ENCODE assay signal across 1 cellular context in genomic region chr12:110613771-110614684, GRCh38.
TF ChIP-seq lines count a peak whose summit lies in the region.

TCTN1 (plus strand) TSS chr12:110614129; CDS start chr12:110614183, 54 bp downstream.

TF ChIP-seq in HEK293, 187 proteins besides CTCF, POLR2A, EP300 and RAD21 (continued from another document):
- TF ChIP-seq, protein P1, sequence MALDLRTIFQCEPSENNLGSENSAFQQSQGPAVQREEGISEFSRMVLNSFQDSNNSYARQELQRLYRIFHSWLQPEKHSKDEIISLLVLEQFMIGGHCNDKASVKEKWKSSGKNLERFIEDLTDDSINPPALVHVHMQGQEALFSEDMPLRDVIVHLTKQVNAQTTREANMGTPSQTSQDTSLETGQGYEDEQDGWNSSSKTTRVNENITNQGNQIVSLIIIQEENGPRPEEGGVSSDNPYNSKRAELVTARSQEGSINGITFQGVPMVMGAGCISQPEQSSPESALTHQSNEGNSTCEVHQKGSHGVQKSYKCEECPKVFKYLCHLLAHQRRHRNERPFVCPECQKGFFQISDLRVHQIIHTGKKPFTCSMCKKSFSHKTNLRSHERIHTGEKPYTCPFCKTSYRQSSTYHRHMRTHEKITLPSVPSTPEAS (tag by site-specific recombination; IDR thresholded peaks at IDR 0.05): peak; percentile 34; the same call in 1 of the 2 replicates
- TF ChIP-seq ZSCAN30 (tag by site-specific recombination; IDR thresholded peaks at IDR 0.05) (peak; percentile 69; the same call in 1 of the 2 replicates), ZNF777 (tag by site-specific recombination; IDR thresholded peaks at IDR 0.05; ENCODE audit: borderline replicate concordance) (peak; percentile 74; the same call in 1 of the 2 replicates), ZNF600 (tag by site-specific recombination; IDR thresholded peaks at IDR 0.05) (peak; percentile 39; the same call in 1 of the 2 replicates), ZBTB17 (tag by site-specific recombination; IDR thresholded peaks at IDR 0.05) (peak; percentile 88), ZBTB8A (tag by site-specific recombination; IDR thresholded peaks at IDR 0.05) (peak; percentile 78), ZNF792 (tag by site-specific recombination; IDR thresholded peaks at IDR 0.05) (peak; percentile 89), ZNF610 (tag by site-specific recombination; IDR thresholded peaks at IDR 0.05; ENCODE audit: borderline replicate concordance) (peak; percentile 93), KLF9 (tag by site-specific recombination; IDR thresholded peaks at IDR 0.05; ENCODE audit: low read depth) (peak; percentile 79), ZNF248 (tag by site-specific recombination; IDR thresholded peaks at IDR 0.05) (no peak), ZNF174 (tag by site-specific recombination; IDR thresholded peaks at IDR 0.05) (no peak), ZFP69B (tag by site-specific recombination; IDR thresholded peaks at IDR 0.05) (no peak), TCF7L2 (IDR thresholded peaks at IDR 0.05; ENCODE audit: borderline replicate concordance, low read depth, low read length) (no peak), ZNF621 (tag by site-specific recombination; IDR thresholded peaks at IDR 0.05) (no peak), ZNF843 (tag by site-specific recombination; IDR thresholded peaks at IDR 0.05) (no peak), ZNF449 (tag by site-specific recombination; IDR thresholded peaks at IDR 0.05) (no peak), ZNF521 (tag by site-specific recombination; IDR thresholded peaks at IDR 0.05) (no peak), KLF17 (tag by site-specific recombination; IDR thresholded peaks at IDR 0.05) (no peak), ZNF501 (tag by site-specific recombination; IDR thresholded peaks at IDR 0.05) (peak; percentile 90), ZNF558 (tag by site-specific recombination; IDR thresholded peaks at IDR 0.05) (no peak), BCL6B (tag by site-specific recombination; IDR thresholded peaks at IDR 0.05) (no peak), ZNF133 (tag by site-specific recombination; IDR thresholded peaks at IDR 0.05) (no peak), SP3 (tag by site-specific recombination; IDR thresholded peaks at IDR 0.05) (peak; percentile 77), ZNF623 (tag by site-specific recombination; IDR thresholded peaks at IDR 0.05) (no peak), ZNF530 (tag by site-specific recombination; IDR thresholded peaks at IDR 0.05; ENCODE audit: low read depth) (no peak), ZNF23 (tag by site-specific recombination; IDR thresholded peaks at IDR 0.05; ENCODE audit: borderline replicate concordance) (no peak), ZNF266 (tag by site-specific recombination; IDR thresholded peaks at IDR 0.05; ENCODE audit: low read depth) (no peak), SP2 (tag by site-specific recombination; IDR thresholded peaks at IDR 0.05) (peak; percentile 88)
- TF ChIP-seq, protein P2, sequence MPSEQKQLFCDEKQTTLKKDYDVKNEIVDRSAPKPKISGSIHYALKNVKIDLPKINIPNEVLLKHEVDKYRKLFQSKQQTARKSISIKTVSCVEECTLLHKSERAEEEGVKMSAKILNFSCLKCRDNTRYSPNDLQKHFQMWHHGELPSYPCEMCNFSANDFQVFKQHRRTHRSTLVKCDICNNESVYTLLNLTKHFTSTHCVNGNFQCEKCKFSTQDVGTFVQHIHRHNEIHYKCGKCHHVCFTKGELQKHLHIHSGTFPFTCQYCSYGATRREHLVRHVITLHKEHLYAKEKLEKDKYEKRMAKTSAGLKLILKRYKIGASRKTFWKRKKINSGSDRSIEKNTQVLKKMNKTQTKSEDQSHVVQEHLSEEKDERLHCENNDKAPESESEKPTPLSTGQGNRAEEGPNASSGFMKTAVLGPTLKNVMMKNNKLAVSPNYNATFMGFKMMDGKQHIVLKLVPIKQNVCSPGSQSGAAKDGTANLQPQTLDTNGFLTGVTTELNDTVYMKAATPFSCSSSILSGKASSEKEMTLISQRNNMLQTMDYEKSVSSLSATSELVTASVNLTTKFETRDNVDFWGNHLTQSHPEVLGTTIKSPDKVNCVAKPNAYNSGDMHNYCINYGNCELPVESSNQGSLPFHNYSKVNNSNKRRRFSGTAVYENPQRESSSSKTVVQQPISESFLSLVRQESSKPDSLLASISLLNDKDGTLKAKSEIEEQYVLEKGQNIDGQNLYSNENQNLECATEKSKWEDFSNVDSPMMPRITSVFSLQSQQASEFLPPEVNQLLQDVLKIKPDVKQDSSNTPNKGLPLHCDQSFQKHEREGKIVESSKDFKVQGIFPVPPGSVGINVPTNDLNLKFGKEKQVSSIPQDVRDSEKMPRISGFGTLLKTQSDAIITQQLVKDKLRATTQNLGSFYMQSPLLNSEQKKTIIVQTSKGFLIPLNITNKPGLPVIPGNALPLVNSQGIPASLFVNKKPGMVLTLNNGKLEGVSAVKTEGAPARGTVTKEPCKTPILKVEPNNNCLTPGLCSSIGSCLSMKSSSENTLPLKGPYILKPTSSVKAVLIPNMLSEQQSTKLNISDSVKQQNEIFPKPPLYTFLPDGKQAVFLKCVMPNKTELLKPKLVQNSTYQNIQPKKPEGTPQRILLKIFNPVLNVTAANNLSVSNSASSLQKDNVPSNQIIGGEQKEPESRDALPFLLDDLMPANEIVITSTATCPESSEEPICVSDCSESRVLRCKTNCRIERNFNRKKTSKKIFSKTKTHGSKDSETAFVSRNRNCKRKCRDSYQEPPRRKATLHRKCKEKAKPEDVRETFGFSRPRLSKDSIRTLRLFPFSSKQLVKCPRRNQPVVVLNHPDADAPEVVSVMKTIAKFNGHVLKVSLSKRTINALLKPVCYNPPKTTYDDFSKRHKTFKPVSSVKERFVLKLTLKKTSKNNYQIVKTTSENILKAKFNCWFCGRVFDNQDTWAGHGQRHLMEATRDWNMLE (tag by site-specific recombination; conservative IDR thresholded peaks at IDR 0.05; ENCODE audit: low read depth): no peak
- TF ChIP-seq, protein P3, sequence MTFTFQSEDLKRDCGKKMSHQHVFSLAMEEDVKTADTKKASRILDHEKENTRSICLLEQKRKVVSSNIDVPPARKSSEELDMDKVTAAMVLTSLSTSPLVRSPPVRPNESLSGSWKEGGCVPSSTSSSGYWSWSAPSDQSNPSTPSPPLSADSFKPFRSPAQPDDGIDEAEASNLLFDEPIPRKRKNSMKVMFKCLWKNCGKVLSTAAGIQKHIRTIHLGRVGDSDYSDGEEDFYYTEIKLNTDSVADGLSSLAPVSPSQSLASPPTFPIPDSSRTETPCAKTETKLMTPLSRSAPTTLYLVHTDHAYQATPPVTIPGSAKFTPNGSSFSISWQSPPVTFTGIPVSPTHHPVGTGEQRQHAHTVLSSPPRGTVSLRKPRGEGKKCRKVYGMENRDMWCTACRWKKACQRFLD (tag by site-specific recombination; IDR thresholded peaks at IDR 0.05): no peak
- TF ChIP-seq, protein P4, sequence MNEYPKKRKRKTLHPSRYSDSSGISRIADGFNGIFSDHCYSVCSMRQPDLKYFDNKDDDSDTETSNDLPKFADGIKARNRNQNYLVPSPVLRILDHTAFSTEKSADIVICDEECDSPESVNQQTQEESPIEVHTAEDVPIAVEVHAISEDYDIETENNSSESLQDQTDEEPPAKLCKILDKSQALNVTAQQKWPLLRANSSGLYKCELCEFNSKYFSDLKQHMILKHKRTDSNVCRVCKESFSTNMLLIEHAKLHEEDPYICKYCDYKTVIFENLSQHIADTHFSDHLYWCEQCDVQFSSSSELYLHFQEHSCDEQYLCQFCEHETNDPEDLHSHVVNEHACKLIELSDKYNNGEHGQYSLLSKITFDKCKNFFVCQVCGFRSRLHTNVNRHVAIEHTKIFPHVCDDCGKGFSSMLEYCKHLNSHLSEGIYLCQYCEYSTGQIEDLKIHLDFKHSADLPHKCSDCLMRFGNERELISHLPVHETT (tag by site-specific recombination; IDR thresholded peaks at IDR 0.05): no peak
TF ChIP-seq in HEK293: peak in this region for 47.
